ENCODE assay signal across 1 cellular context in the genomic region with DNA sequence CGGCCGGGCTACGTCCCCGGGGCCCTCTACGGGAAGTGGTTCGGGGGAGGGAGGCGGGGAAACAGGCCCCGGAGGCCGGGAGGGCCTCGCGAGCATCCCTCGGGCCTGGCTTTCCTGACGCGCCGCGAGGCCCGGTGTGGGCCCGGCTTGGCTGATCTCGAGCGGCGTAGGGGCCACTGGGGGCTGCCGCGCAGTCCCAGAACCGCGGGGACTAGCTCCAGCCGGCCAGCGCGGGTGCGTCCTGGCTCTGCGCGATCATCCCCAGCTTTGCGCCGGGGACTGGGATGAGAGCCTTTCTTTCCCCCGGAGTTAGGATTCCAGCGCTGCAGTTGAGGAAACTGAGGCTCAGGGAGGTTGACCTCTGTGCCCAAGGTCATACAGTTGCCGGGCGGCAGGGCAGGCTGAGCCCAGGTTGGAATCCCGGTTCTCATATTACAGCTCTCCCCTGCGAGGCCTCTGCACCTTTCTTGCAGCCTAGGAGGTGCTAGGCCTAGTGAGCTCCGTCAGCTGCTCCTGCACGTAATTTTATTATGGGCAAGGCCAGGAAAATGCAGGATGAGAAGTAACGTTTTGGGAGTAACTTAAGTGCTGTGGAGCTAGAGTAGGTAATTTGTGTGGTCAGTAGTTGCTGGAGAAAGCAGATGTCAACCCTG.
TF ChIP-seq lines count a peak whose summit lies in the region.

No MANE protein-coding gene starts in this region.

TF ChIP-seq in A549, 52 proteins besides CTCF, POLR2A, EP300 and RAD21 (continued from another document):
- TF ChIP-seq HDAC2 (IDR thresholded peaks at IDR 0.05) (no peak), MYC (IDR thresholded peaks at IDR 0.05; ENCODE audit: borderline replicate concordance, low read length) (no peak), PHF8 (IDR thresholded peaks at IDR 0.05; ENCODE audit: borderline replicate concordance, low read depth) (peak; percentile 56)
